In the genomic region with DNA sequence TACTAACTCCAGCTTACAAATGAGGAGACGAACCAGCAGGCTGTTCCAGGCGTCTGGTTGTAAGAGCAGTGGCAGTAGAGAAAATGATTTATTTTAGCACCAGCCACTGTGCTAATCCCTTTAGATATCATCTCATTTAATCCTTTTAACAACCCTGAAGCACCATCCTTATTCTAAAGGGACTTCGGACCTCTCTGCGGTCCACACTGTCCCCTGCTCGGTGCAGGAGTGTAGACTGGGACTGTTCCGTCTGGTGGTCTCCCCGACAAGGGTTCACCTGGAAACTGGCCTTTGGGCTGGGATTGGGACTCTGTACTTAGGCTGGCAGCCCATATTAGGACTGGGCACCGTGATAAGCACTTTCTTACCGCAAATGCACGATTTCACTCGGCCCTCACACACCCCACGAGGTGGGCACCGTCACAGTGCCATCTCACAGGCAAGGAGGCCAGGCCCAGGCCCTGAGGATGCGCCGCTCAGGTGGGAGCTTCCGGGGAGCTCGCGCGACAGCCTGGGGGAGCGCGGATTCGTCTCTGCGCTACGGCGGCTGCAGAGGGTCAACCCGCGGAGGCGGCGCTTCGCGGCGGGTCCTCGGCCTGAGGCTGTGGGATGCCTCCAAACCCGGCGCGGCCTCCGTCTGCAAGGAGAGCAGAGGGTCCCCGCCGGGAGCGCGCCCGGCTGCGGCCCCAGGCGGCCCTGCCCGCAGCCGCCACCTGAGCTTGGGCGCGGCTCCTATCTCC, we compare ENCODE assay signal across 1 cellular context.
A peak's percentile ranks its signal among the peaks of the same experiment; 100 is the strongest.
TF ChIP-seq lines count a peak whose summit lies in the region.

No MANE protein-coding gene starts in this region.

TF ChIP-seq in neural cell, 6 proteins besides CTCF, POLR2A, EP300 and RAD21 (continued from another document):
- TF ChIP-seq MXI1 (conservative IDR thresholded peaks at IDR 0.05; ENCODE audit: poor library complexity, severe bottlenecking) (peak; percentile 52), POLR2AphosphoS5 (IDR thresholded peaks at IDR 0.05) (peak; percentile 80), SMC3 (conservative IDR thresholded peaks at IDR 0.05; ENCODE audit: poor library complexity) (peak; percentile 45)
